ENCODE assay signal across 12 cellular contexts in the genomic region with DNA sequence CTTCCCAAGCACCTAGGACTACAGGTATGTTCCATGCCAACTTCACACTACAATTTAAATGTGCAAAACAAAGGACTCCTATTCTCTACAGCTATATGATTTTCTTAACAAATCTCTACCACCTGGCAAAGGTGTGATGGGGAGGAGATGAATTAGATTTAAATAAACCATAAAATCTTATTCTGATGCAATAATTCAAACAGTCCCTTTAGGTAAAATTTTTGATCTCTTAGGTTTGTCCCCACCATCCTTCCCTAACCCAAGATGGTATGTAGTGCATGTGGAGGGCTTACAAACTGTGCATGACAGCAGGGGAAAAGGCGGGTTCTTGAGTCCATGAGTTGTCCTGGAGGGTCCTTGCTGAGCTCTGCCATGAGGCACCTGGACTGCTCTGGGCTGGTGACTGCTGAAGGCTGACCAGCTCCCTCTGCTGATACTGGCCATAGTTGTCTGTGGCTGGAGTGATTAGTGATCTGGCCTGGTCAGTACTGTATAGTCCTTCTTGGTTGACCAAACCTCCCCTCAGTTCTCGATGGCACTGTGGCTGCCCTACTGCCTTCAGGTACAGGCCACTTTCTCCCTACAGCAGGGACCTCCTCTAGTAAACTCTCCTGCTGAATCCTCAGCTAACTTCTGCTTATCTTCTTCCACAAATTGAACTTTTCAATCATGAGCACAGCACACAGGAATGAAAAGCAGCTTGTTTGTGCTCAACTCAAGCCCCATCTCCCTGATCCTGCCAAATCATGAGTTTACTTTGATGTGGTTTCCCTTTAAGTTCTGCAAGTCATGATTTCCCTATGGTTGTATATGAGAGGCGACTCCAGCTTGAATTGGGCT. TPM values are rescaled to one million over a fixed set of nuclear protein-coding genes. Genes with fewer than 3 reads are reported as not detected.
DNase-seq lines count a peak whose midpoint lies in the region; ATAC-seq, FAIRE-seq and TF ChIP-seq lines count a peak whose summit lies in the region.
"Had no signal": no experiment of that assay in that cellular context is flagged by ENCODE, and none has a peak within 500 bp of the region (broad histone marks: within the 10 kb centered on the region; RNA-seq: fewer than 3 reads in every experiment).

No MANE protein-coding gene starts in this region.

- CTCF ChIA-PET in HepG2 (lab: Yijun Ruan, JAX; ENCODE audit: low intra/inter-chr PET ratio, low total read pairs) (no interaction called here), A673 (lab: Charles Lee) (interaction anchor here (0.5 to 1.1 kb wide), 2 partner anchors 8 to 25 kb away, joined by 4 to 5 read pairs; no protein-coding TSS in a partner anchor)
- CTCF ChIA-PET in CD8-positive, alpha-beta memory T cell (lab: Charles Lee) = interaction anchor here (0.7 kb wide), 1 partner anchor 632 kb away, joined by 3 read pairs; no protein-coding TSS in a partner anchor

- 7% methylated on average over 2 of the region's 3 CpGs for WGBS in HepG2 (ENCODE audit: low lambda C conversion rate)

- TF ChIP-seq POLR2A in HepG2 (IDR thresholded peaks at IDR 0.05; ENCODE audit: insufficient read depth in 1 of 2, low read depth in 2 of 2, low read length in 2 of 2) = no peak

- H3K9me3 ChIP-seq in HepG2 (ENCODE audit: low read length) = no peaks in the 10 kb centered on the region
- H3K9me3 ChIP-seq in CD8-positive, alpha-beta memory T cell (ENCODE audit: low read length) = no peaks in the 10 kb centered on the region
- no peaks in the 10 kb centered on the region for H3K9me3 ChIP-seq in A673 (ENCODE audit: low read depth, low read length, poor library complexity, severe bottlenecking)
- H3K9me3 ChIP-seq: Caco-2, stomach had no signal

- no peak overlapping the region for H3K27ac Mint-ChIP-seq in CD8-positive, alpha-beta memory T cell
- H3K27ac Mint-ChIP-seq: natural killer cell had no signal

- BruUV-seq in HepG2 (replicated peaks; lab: Mats Ljungman, UMichigan) = no TSS peak
- BruUV-seq in A673 (replicated peaks; lab: Mats Ljungman, UMichigan) = no TSS peak

- H3K9me3 Mint-ChIP-seq in CD8-positive, alpha-beta memory T cell = no peaks in the 10 kb centered on the region
- H3K9me3 Mint-ChIP-seq: natural killer cell had no signal

- no peak overlapping the region for H2AFZ ChIP-seq in HepG2 (ENCODE audit: low read length)

- H3K36me3 Mint-ChIP-seq in CD8-positive, alpha-beta memory T cell = no peaks in the 10 kb centered on the region
- H3K36me3 Mint-ChIP-seq: natural killer cell had no signal

- FAIRE-seq in bronchial epithelial cell (lab: Jason Lieb, UNC) (no peak), HepG2 (lab: Jason Lieb, UNC) (no peak)

- no peaks in the 10 kb centered on the region for H3K79me2 ChIP-seq in HepG2 (ENCODE audit: insufficient read depth, low read length)

- TF ChIP-seq RAD21 in HepG2 (CRISPR knock-in tag; IDR thresholded peaks at IDR 0.05) = no peak

- intact Hi-C loops in HepG2 (cut with micrococcal nuclease; ENCODE audit: unreplicated experiment) (no loop called here), A673 (cut with micrococcal nuclease; ENCODE audit: unreplicated experiment) (no loop called here)

- H3K4me1 ChIP-seq in HepG2 (ENCODE audit: insufficient read depth, low read length) (no peaks in the 10 kb centered on the region), A673 (ENCODE audit: insufficient read depth, low read length, poor library complexity, severe bottlenecking) (no peaks in the 10 kb centered on the region)
- H3K4me1 ChIP-seq in CD8-positive, alpha-beta memory T cell (ENCODE audit: insufficient read depth, low read length) = peaks cover 34% of the 10 kb centered on the region
- H3K4me1 ChIP-seq: Caco-2 had no signal

- TF ChIP-seq EP300 in HepG2 (IDR thresholded peaks at IDR 0.05; ENCODE audit: low read depth in 2 of 2, low read length in 2 of 2) (no peak), HepG2 (CRISPR knock-in tag; IDR thresholded peaks at IDR 0.05; ENCODE audit: borderline replicate concordance) (no peak)

- no peak overlapping the region for H3K4me3 Mint-ChIP-seq in CD8-positive, alpha-beta memory T cell
- H3K4me3 Mint-ChIP-seq: natural killer cell had no signal

- in situ Hi-C loops in HepG2 (cut with HindIII; ENCODE audit: extremely low pct_ligation_motif_present, low pct_unique_long_range_greater_than_20kb) = loop anchor here (5.0 kb wide), 1 partner anchor 103 kb away; no protein-coding TSS in a partner anchor

- H3K36me3 ChIP-seq in bronchial epithelial cell (ENCODE audit: control insufficient read depth, insufficient read depth, low read length) (no peaks in the 10 kb centered on the region), HepG2 (replicated peaks in 1 of 2; ENCODE audit: control insufficient read depth in 1 of 2, insufficient read depth in 2 of 2, low read length in 2 of 2) (no peaks in the 10 kb centered on the region), A673 (ENCODE audit: insufficient read depth, low read length, poor library complexity, severe bottlenecking) (no peaks in the 10 kb centered on the region)
- H3K36me3 ChIP-seq in CD8-positive, alpha-beta memory T cell (ENCODE audit: insufficient read depth, low read length) = no peaks in the 10 kb centered on the region
- H3K36me3 ChIP-seq: stomach had no signal

- peaks cover 12 to 19% (median 19%) of the 10 kb centered on the region in 3 donors for H3K4me1 Mint-ChIP-seq in CD8-positive, alpha-beta memory T cell

- no peak overlapping the region for H3K9ac ChIP-seq in HepG2 (ENCODE audit: insufficient read depth, low read depth, low read length)

- DNase-seq in AG20443 (ENCODE audit: low spot score) (peak; percentile 54), LNCaP clone FGC (ENCODE audit: low read depth) (no peak), bronchial epithelial cell (ENCODE audit: low read depth) (peak; percentile 45), HepG2 (ENCODE audit: low spot score) (no peak), COR-L47 (lab: John Stamatoyannopoulos, UW) (no peak), A673 (ENCODE audit: low spot score) (no peak)
- no peak for DNase-seq in CD8-positive, alpha-beta memory T cell
- DNase-seq: natural killer cell, stomach had no signal

- H4K20me1 ChIP-seq in HepG2 (ENCODE audit: insufficient read depth, low read length) = no peaks in the 10 kb centered on the region

- peak; percentile 85 for ATAC-seq in HepG2
- no peak for ATAC-seq in GM19035 (IDR thresholded peaks at IDR 0.05; ENCODE audit: unreplicated experiment)
- ATAC-seq: natural killer cell had no signal

- H3K27ac ChIP-seq in HepG2 (ENCODE audit: extremely low read length, insufficient read depth, low read length) (no peak overlapping the region), A673 (ENCODE audit: low read depth, low read length, poor library complexity, severe bottlenecking) (no peak overlapping the region)
- H3K27ac ChIP-seq in CD8-positive, alpha-beta memory T cell (ENCODE audit: low read depth, low read length) = no peak overlapping the region

- no peak overlapping the region for H3K4me2 ChIP-seq in HepG2 (ENCODE audit: low read depth, low read length)

- TF ChIP-seq CTCF in LNCaP clone FGC (IDR thresholded peaks at IDR 0.05; ENCODE audit: control insufficient read depth, extremely low read depth, insufficient read depth) = peak; percentile 19; the same call in 1 of the 2 replicates
- TF ChIP-seq CTCF in bronchial epithelial cell (IDR thresholded peaks at IDR 0.05; ENCODE audit: insufficient read depth, low read length, severe bottlenecking) = no peak
- TF ChIP-seq CTCF in HepG2 (CRISPR knock-in tag; IDR thresholded peaks at IDR 0.05) = peak; percentile 19; the same call in 1 of the 2 replicates
- TF ChIP-seq CTCF in A673 (conservative IDR thresholded peaks at IDR 0.05; ENCODE audit: low read depth, low read length) = no peak

- H3K27me3 ChIP-seq in bronchial epithelial cell (ENCODE audit: control insufficient read depth, insufficient read depth, low read length) (no peaks in the 10 kb centered on the region), HepG2 (ENCODE audit: control insufficient read depth in 1 of 2, insufficient read depth in 2 of 2, low read length in 2 of 2) (peaks cover 0 to 6% of the 10 kb centered on the region in 2 experiments; a peak in 2 of 5 replicates), A673 (replicated peaks; ENCODE audit: insufficient read depth, low read depth, low read length, poor library complexity) (no peaks in the 10 kb centered on the region)
- H3K27me3 ChIP-seq in CD8-positive, alpha-beta memory T cell (ENCODE audit: insufficient read depth, low read length, poor library complexity, severe bottlenecking) = peaks cover 5% of the 10 kb centered on the region
- H3K27me3 ChIP-seq: stomach had no signal

- H3K27me3 Mint-ChIP-seq in CD8-positive, alpha-beta memory T cell = peaks cover 20 to 46% of the 10 kb centered on the region in 2 donors

- H3K4me3 ChIP-seq in LNCaP clone FGC (ENCODE audit: low read depth, low read length) (no peak overlapping the region), bronchial epithelial cell (ENCODE audit: low read depth, low read length) (no peak overlapping the region), HepG2 (replicated peaks in 1 of 3; ENCODE audit: insufficient read depth in 1 of 3, low read depth in 2 of 3, low read length in 3 of 3) (no peak overlapping the region), A673 (ENCODE audit: low read depth, low read length, poor library complexity, severe bottlenecking) (no peak overlapping the region)
- H3K4me3 ChIP-seq in CD8-positive, alpha-beta memory T cell (ENCODE audit: low read length) = no peak overlapping the region
- H3K4me3 ChIP-seq: stomach had no signal

- POLR2A ChIA-PET in HepG2 (lab: Yijun Ruan, JAX) = no interaction called here
- POLR2A ChIA-PET in CD8-positive, alpha-beta memory T cell (lab: Charles Lee) = no interaction called here
- POLR2A ChIA-PET in A673 (lab: Charles Lee; ENCODE audit: low non-redundant PET) = no interaction called here

RNA-seq across cellular contexts. Expression of a gene that starts 30.1 kb away (rescaled TPM):
- 0.26 TPM in 1 of 2 replicates, not detected in the other for total RNA-seq in bronchial epithelial cell
- not detected in 2 replicates for total RNA-seq in HepG2 (2016; rRNA removed; fragmentation: Illumina TruSeq; extraction: Trizol)
- 0.18 and 0.71 TPM in 2 replicates for total RNA-seq in HepG2 (2016; cell fraction: cytosol; rRNA removed; fragmentation: Illumina TruSeq; extraction: Trizol; ENCODE audit: low read depth)
- not detected in 2 replicates for total RNA-seq in HepG2 (2016; cell fraction: insoluble cytoplasmic fraction; rRNA removed; fragmentation: Illumina TruSeq; extraction: Trizol)
- not detected in 2 replicates for total RNA-seq in HepG2 (2016; cell fraction: membrane; rRNA removed; fragmentation: Illumina TruSeq; extraction: Trizol)
- total RNA-seq in HepG2 (2016; cell fraction: nucleus; rRNA removed; fragmentation: Illumina TruSeq; extraction: Trizol) = not detected in 2 replicates
- polyA plus RNA-seq in HepG2 (2011; rRNA removed) = not detected in 2 replicates
- polyA plus RNA-seq in HepG2 (2011; cell fraction: cytosol; rRNA removed) = 0.04 TPM in 1 of 2 replicates, not detected in the other
- polyA plus RNA-seq in HepG2 (2011; cell fraction: nucleus; rRNA removed) = not detected in 2 replicates
- not detected in 2 replicates for polyA plus RNA-seq in HepG2 (2012)
- not detected in 2 replicates for polyA plus RNA-seq in HepG2 (2016; cell fraction: cytosol; fragmentation: Illumina TruSeq; extraction: Trizol; ENCODE audit: low read depth)
- polyA plus RNA-seq in HepG2 (2016; cell fraction: insoluble cytoplasmic fraction; fragmentation: Illumina TruSeq; extraction: Trizol; ENCODE audit: low read depth) = not detected in 2 replicates
- not detected in 2 replicates for polyA plus RNA-seq in HepG2 (2016; cell fraction: membrane; fragmentation: Illumina TruSeq; extraction: Trizol; ENCODE audit: low read depth)
- polyA plus RNA-seq in HepG2 (2016; cell fraction: nucleus; fragmentation: Illumina TruSeq; extraction: Trizol; ENCODE audit: insufficient read depth, low read depth) = not detected in 2 replicates
- polyA minus RNA-seq in HepG2 (2011; rRNA and poly(A)+ RNA removed; ENCODE audit: low replicate concordance) = 0.65 TPM in 1 of 2 replicates, not detected in the other
- polyA minus RNA-seq in HepG2 (2011; cell fraction: cytosol; rRNA and poly(A)+ RNA removed) = not detected in 2 replicates
- not detected in 2 replicates for polyA minus RNA-seq in HepG2 (2011; cell fraction: nucleus; rRNA and poly(A)+ RNA removed)
- total RNA-seq in CD8-positive, alpha-beta memory T cell = not detected
- polyA plus RNA-seq in CD8-positive, alpha-beta memory T cell = not detected
- total RNA-seq in A673 (2021) = 1.6 and 2.8 TPM in 2 replicates
- total RNA-seq: Caco-2, NCI-H460 had no signal

RNA-seq across cellular contexts. Expression of a gene that starts 32.5 kb away (rescaled TPM):
- under 0.01 and 0.79 TPM in 2 replicates for total RNA-seq in bronchial epithelial cell
- total RNA-seq in HepG2 (2016; rRNA removed; fragmentation: Illumina TruSeq; extraction: Trizol) = not detected in 2 replicates
- total RNA-seq in HepG2 (2016; cell fraction: cytosol; rRNA removed; fragmentation: Illumina TruSeq; extraction: Trizol; ENCODE audit: low read depth) = not detected in 2 replicates
- not detected in 2 replicates for total RNA-seq in HepG2 (2016; cell fraction: insoluble cytoplasmic fraction; rRNA removed; fragmentation: Illumina TruSeq; extraction: Trizol)
- total RNA-seq in HepG2 (2016; cell fraction: membrane; rRNA removed; fragmentation: Illumina TruSeq; extraction: Trizol) = not detected in 2 replicates
- total RNA-seq in HepG2 (2016; cell fraction: nucleus; rRNA removed; fragmentation: Illumina TruSeq; extraction: Trizol) = not detected in 2 replicates
- polyA plus RNA-seq in HepG2 (2011; rRNA removed) = 0.03 TPM in 2 replicates
- polyA plus RNA-seq in HepG2 (2011; cell fraction: cytosol; rRNA removed) = 0.01 and 0.05 TPM in 2 replicates
- 0.24 and 0.50 TPM in 2 replicates for polyA plus RNA-seq in HepG2 (2011; cell fraction: nucleus; rRNA removed)
- 0.04 TPM in 2 replicates for polyA plus RNA-seq in HepG2 (2012)
- polyA plus RNA-seq in HepG2 (2016; cell fraction: cytosol; fragmentation: Illumina TruSeq; extraction: Trizol; ENCODE audit: low read depth) = not detected in 2 replicates
- not detected in 2 replicates for polyA plus RNA-seq in HepG2 (2016; cell fraction: insoluble cytoplasmic fraction; fragmentation: Illumina TruSeq; extraction: Trizol; ENCODE audit: low read depth)
- polyA plus RNA-seq in HepG2 (2016; cell fraction: membrane; fragmentation: Illumina TruSeq; extraction: Trizol; ENCODE audit: low read depth) = not detected in 2 replicates
- not detected in 2 replicates for polyA plus RNA-seq in HepG2 (2016; cell fraction: nucleus; fragmentation: Illumina TruSeq; extraction: Trizol; ENCODE audit: insufficient read depth, low read depth)
- 0.47 TPM in 1 of 2 replicates, not detected in the other for polyA minus RNA-seq in HepG2 (2011; rRNA and poly(A)+ RNA removed; ENCODE audit: low replicate concordance)
- not detected in 2 replicates for polyA minus RNA-seq in HepG2 (2011; cell fraction: cytosol; rRNA and poly(A)+ RNA removed)
- polyA minus RNA-seq in HepG2 (2011; cell fraction: nucleus; rRNA and poly(A)+ RNA removed) = not detected in 2 replicates
- 10 to 100 TPM; 73.4 to 73.8 TPM for total RNA-seq in CD8-positive, alpha-beta memory T cell
- polyA plus RNA-seq in CD8-positive, alpha-beta memory T cell = 310 TPM
- total RNA-seq in A673 (2021) = 1.4 and 1.8 TPM in 2 replicates
- total RNA-seq: Caco-2, NCI-H460 had no signal

Comparison
In these comparisons a context has a peak if more than half of its experiments do, and no peak if none do; other contexts are left out.
1. DNase-seq: peak in AG20443 (single experiment) and bronchial epithelial cell (single experiment); none in LNCaP clone FGC (single experiment), HepG2 (single experiment), COR-L47 (single experiment), CD8-positive, alpha-beta memory T cell (0 of 5) and A673 (single experiment).
2. CTCF ChIP-seq: peak in LNCaP clone FGC (single experiment) and HepG2 (single experiment); none in bronchial epithelial cell (single experiment) and A673 (single experiment).
3. RNA of a gene that starts 32.5 kb away (total RNA-seq): 73.4 to 73.8 TPM in CD8-positive, alpha-beta memory T cell; 1.4 to 1.8 TPM in A673, under 0.01 to 0.79 TPM in bronchial epithelial cell and not detected in HepG2; every median in the first group is over 10 times any median in the second.